14 cellular contexts compared by ENCODE assay signal in genomic region chr6:154306696-154307095, GRCh38. TPM values are rescaled to one million over a fixed set of nuclear protein-coding genes. Genes with fewer than 3 reads are reported as not detected.
A peak's percentile ranks its signal among the peaks of the same experiment; 100 is the strongest.
DNase-seq lines count a peak whose midpoint lies in the region; ATAC-seq and TF ChIP-seq lines count a peak whose summit lies in the region.
"Had no signal": no experiment of that assay in that cellular context is flagged by ENCODE, and none has a peak within 500 bp of the region (broad histone marks: within the 10 kb centered on the region; RNA-seq: fewer than 3 reads in every experiment).

No MANE protein-coding gene starts in this region.

- H3K27me3 Mint-ChIP-seq in osteocyte (ENCODE audit: unreplicated experiment): no peaks in the 10 kb centered on the region

- no peak for TF ChIP-seq CTCF in osteocyte (IDR thresholded peaks at IDR 0.05)

- peaks cover 8% of the 10 kb centered on the region for H3K9me3 Mint-ChIP-seq in osteocyte (ENCODE audit: unreplicated experiment)

- DNase-seq in osteocyte (ENCODE audit: extremely low spot score, unreplicated experiment) (no peak), T1000 (lab: John Stamatoyannopoulos, UW) (no peak), glomerular visceral epithelial cell (ENCODE audit: extremely low spot score) (no peak), NCI-H524 (lab: John Stamatoyannopoulos, UW) (no peak)
- DNase-seq: activated CD4-positive, CD25-positive, alpha-beta regulatory T cell treated with anti-CD3 and anti-CD28 coated beads, Interleukin-2, amount 50 U/mL, for 72 hours; activated T-cell treated with anti-CD3 and anti-CD28 coated beads, Interleukin-2, amount 50 U/mL, for 72 hours; EL; foreskin keratinocyte had no signal

- H3K27ac Mint-ChIP-seq in osteocyte (ENCODE audit: unreplicated experiment): no peak overlapping the region
- H3K27ac Mint-ChIP-seq: activated T-cell treated with anti-CD3 and anti-CD28 coated beads, Interleukin-2, amount 50 U/mL, for 72 hours; nephron had no signal

- H3K4me1 Mint-ChIP-seq in osteocyte (ENCODE audit: unreplicated experiment): peaks cover 15% of the 10 kb centered on the region
- H3K4me1 Mint-ChIP-seq: nephron had no signal

- H3K36me3 Mint-ChIP-seq in osteocyte (ENCODE audit: unreplicated experiment): peaks cover 3% of the 10 kb centered on the region

- ATAC-seq in GM18502 (IDR thresholded peaks at IDR 0.05; ENCODE audit: poor library complexity, unreplicated experiment) (peak; percentile 47), GM19463 (IDR thresholded peaks at IDR 0.05; ENCODE audit: unreplicated experiment) (peak; percentile 62), HG02840 (IDR thresholded peaks at IDR 0.05; ENCODE audit: low FRiP score, unreplicated experiment) (peak; percentile 50), HG03558 (IDR thresholded peaks at IDR 0.05; ENCODE audit: extremely low read depth, unreplicated experiment) (peak; percentile 32)
- ATAC-seq: activated T-cell treated with anti-CD3 and anti-CD28 coated beads, Interleukin-2, amount 50 U/mL, for 72 hours; foreskin keratinocyte had no signal

- no peak overlapping the region for H3K4me3 Mint-ChIP-seq in osteocyte (ENCODE audit: unreplicated experiment)
- H3K4me3 Mint-ChIP-seq: activated T-cell treated with anti-CD3 and anti-CD28 coated beads, Interleukin-2, amount 50 U/mL, for 72 hours; nephron had no signal

RNA-seq across cellular contexts. Expression of gene IPCEF1, which starts 49.9 kb away (rescaled TPM):
- total RNA-seq in osteocyte: 0.31 and 0.46 TPM in 2 replicates
- total RNA-seq: ascending aorta, foreskin keratinocyte had no signal
